Comparison of ENCODE assay signal across 8 cellular contexts in genomic region chr16:70936781-70937316, GRCh38.
A peak's percentile ranks its signal among the peaks of the same experiment; 100 is the strongest.
DNase-seq lines count a peak whose midpoint lies in the region; ATAC-seq and TF ChIP-seq lines count a peak whose summit lies in the region.
"Not testable (repeated sequence)": the region's sequence is repeated elsewhere in the genome, so short reads cannot be mapped to it uniquely, and the experiment has no call there.

No MANE protein-coding gene starts in this region.

- intact Hi-C loops in heart right ventricle (cut with DNase I), result not testable (repeated sequence)

- not testable (repeated sequence) for H3K27me3 ChIP-seq in heart right ventricle; thoracic aorta (replicated peaks; ENCODE audit: insufficient read depth)

- not testable (repeated sequence) for H3K4me3 Mint-ChIP-seq in HFFc6

- WGBS in heart right ventricle, 2 donors, result 14 to 33% methylated on average over 5 to 6 of the region's 8 CpGs

- H3K27me3 Mint-ChIP-seq in HFFc6 (ENCODE audit: insufficient read depth), result not testable (repeated sequence)

- H3K9me3 ChIP-seq in heart right ventricle, thoracic aorta: not testable (repeated sequence)

- H3K9me3 Mint-ChIP-seq in HFFc6, result not testable (repeated sequence)

- ATAC-seq in heart right ventricle, result peak; percentile 36 to 86 (median 72)
- ATAC-seq in thoracic aorta (ENCODE audit: insufficient number of reproducible peaks, low FRiP score, low read depth), result peak; percentile 32

- not testable (repeated sequence) for H3K4me3 ChIP-seq in AG10803 (ENCODE audit: low read length); fibroblast of pulmonary artery (replicated peaks; ENCODE audit: low read depth, low read length); heart right ventricle; thoracic aorta

- not testable (repeated sequence) for TF ChIP-seq CTCF in AG10803 (conservative IDR thresholded peaks at IDR 0.05; ENCODE audit: low read length); HFFc6 (IDR thresholded peaks at IDR 0.05); fibroblast of pulmonary artery (IDR thresholded peaks at IDR 0.05; ENCODE audit: low read length, missing control alignments); heart right ventricle (IDR thresholded peaks at IDR 0.05); thoracic aorta (IDR thresholded peaks at IDR 0.05)

- not testable (repeated sequence) for H3K4me1 Mint-ChIP-seq in HFFc6 (ENCODE audit: low read depth)

- H3K36me3 ChIP-seq in heart right ventricle, thoracic aorta: not testable (repeated sequence)

- not testable (repeated sequence) for H3K27ac Mint-ChIP-seq in HFFc6

- not testable (repeated sequence) for H3K36me3 Mint-ChIP-seq in HFFc6 (ENCODE audit: low read depth)

- H3K4me1 ChIP-seq in heart right ventricle; thoracic aorta (ENCODE audit: control insufficient read depth in 1 of 2, low read depth in 2 of 2): not testable (repeated sequence)

- not testable (repeated sequence) for H3K27ac ChIP-seq in heart right ventricle, thoracic aorta

- DNase-seq in AG10803 (ENCODE audit: low read depth) (peak; percentile 76), HFFc6 (peak; percentile 17), astrocyte of the hippocampus (ENCODE audit: low read depth, low spot score) (peak; percentile 54), fibroblast of pulmonary artery (ENCODE audit: low read depth) (peak; percentile 3), kidney glomerular epithelial cell (lab: John Stamatoyannopoulos, UW) (peak; percentile 1), midbrain (lab: John Stamatoyannopoulos, UW) (peak; percentile 1)
- DNase-seq in heart right ventricle; thoracic aorta (ENCODE audit: low spot score): not testable (repeated sequence)
